28 cellular contexts compared by ENCODE assay signal in genomic region chr7:102195361-102195760, GRCh38.
"Had no signal": no experiment of that assay in that cellular context is flagged by ENCODE, and none has a peak within 500 bp of the region (broad histone marks: within the 10 kb centered on the region; RNA-seq: fewer than 3 reads in every experiment).

No MANE protein-coding gene starts in this region.

- DNase-seq: colonic mucosa; cortex of kidney; effector CD8-positive, alpha-beta T cell; effector memory CD8-positive, alpha-beta T cell; endodermal cell; erythroblast; esophagus squamous epithelium; foreskin fibroblast; foreskin melanocyte; gastrocnemius medialis; glutamatergic neuron; head of caudate nucleus; heart right ventricle; hippocampal formation; left cardiac atrium; left lung; left ventricle myocardium superior; lower lobe of right lung; mesenchymal stem cell; mucosa of descending colon; naive B cell had no signal

- H3K9me3 ChIP-seq: colonic mucosa, esophagus squamous epithelium, gastrocnemius medialis, heart right ventricle, left lung, lower lobe of right lung, mucosa of descending colon had no signal

- H3K9me3 Mint-ChIP-seq: dendritic cell treated with granulocyte-macrophage colony-stimulating factor and Interleukin-4, amounts not matched to agents 40 ng/mL and 50 ng/mL, for 4 days; effector memory CD8-positive, alpha-beta T cell; endodermal cell; mesothelial cell of epicardium; naive B cell had no signal

- H3K4me1 ChIP-seq: colonic mucosa, esophagus squamous epithelium, left lung, lower lobe of right lung had no signal

- H3K27ac Mint-ChIP-seq: dendritic cell treated with granulocyte-macrophage colony-stimulating factor and Interleukin-4, amounts not matched to agents 40 ng/mL and 50 ng/mL, for 4 days; effector memory CD8-positive, alpha-beta T cell; mesothelial cell of epicardium had no signal

- H3K27me3 ChIP-seq: colonic mucosa, esophagus squamous epithelium, gastrocnemius medialis, heart right ventricle, left lung had no signal

- FAIRE-seq: endometrium, islet of Langerhans, keratinocyte had no signal

- H3K27me3 Mint-ChIP-seq: dendritic cell treated with granulocyte-macrophage colony-stimulating factor and Interleukin-4, amounts not matched to agents 40 ng/mL and 50 ng/mL, for 4 days; effector memory CD8-positive, alpha-beta T cell; naive B cell had no signal

- H3K27ac ChIP-seq: colonic mucosa, epithelial cell of prostate, esophagus squamous epithelium, gastrocnemius medialis, heart right ventricle, left lung, lower lobe of right lung had no signal

- H3K4me1 Mint-ChIP-seq: endodermal cell, mesothelial cell of epicardium had no signal

- ATAC-seq: effector memory CD8-positive, alpha-beta T cell; esophagus mucosa; gastrocnemius medialis; left cardiac atrium; left lung; left ventricle myocardium superior; mucosa of descending colon had no signal

- H3K4me3 Mint-ChIP-seq: dendritic cell treated with granulocyte-macrophage colony-stimulating factor and Interleukin-4, amounts not matched to agents 40 ng/mL and 50 ng/mL, for 4 days; effector memory CD8-positive, alpha-beta T cell; endodermal cell; mesothelial cell of epicardium; naive B cell had no signal

- H3K4me3 ChIP-seq: colonic mucosa, esophagus squamous epithelium, gastrocnemius medialis, heart right ventricle, left lung, lower lobe of right lung, mucosa of descending colon had no signal
